ENCODE assay signal across 1 cellular context in genomic region chr10:22927661-22928403, GRCh38.
A peak's percentile ranks its signal among the peaks of the same experiment; 100 is the strongest.
TF ChIP-seq lines count a peak whose summit lies in the region.

Gene ARMC3 (plus strand): TSS chr10:22928053. CDS start chr10:22931997, 3,944 bp downstream.

TF ChIP-seq in H1, 55 proteins besides CTCF, POLR2A, EP300 and RAD21:
- TF ChIP-seq HDAC6 (IDR thresholded peaks at IDR 0.05; ENCODE audit: low read depth, low read length) (no peak), SIX5 (IDR thresholded peaks at IDR 0.05; ENCODE audit: low read depth, low read length) (no peak), KDM1A (IDR thresholded peaks at IDR 0.05; ENCODE audit: borderline replicate concordance, low read length) (peak; percentile 97), NRF1 (IDR thresholded peaks at IDR 0.05; ENCODE audit: low read depth, low read length) (peak; percentile 65), CEBPB (IDR thresholded peaks at IDR 0.05; ENCODE audit: low read depth, low read length) (peak; percentile 58; the same call in 1 of the 2 replicates), E2F6 (IDR thresholded peaks at IDR 0.05) (peak; percentile 51), SUZ12 (IDR thresholded peaks at IDR 0.05; ENCODE audit: low read length) (0 out of 2 replicates have a peak, but pooled peaks have one; percentile 38), TEAD4 (IDR thresholded peaks at IDR 0.05; ENCODE audit: low read depth, low read length) (no peak), ASH2L (IDR thresholded peaks at IDR 0.05; ENCODE audit: low read length) (peak; percentile 75), GABPA (IDR thresholded peaks at IDR 0.05; ENCODE audit: borderline replicate concordance, insufficient read depth, low read length) (no peak), RFX5 (IDR thresholded peaks at IDR 0.05; ENCODE audit: borderline replicate concordance, low read depth, low read length) (no peak), GTF2F1 (IDR thresholded peaks at IDR 0.05; ENCODE audit: borderline replicate concordance, low read depth, low read length) (no peak), SIN3A (conservative IDR thresholded peaks at IDR 0.05 in 1 of 2, IDR thresholded peaks at IDR 0.05 in 1 of 2; ENCODE audit: low read depth in 1 of 2, low read length in 2 of 2) (peak in 1 of 2 experiments; percentile 67; a peak in 1 of 4 replicates), RNF2 (IDR thresholded peaks at IDR 0.05; ENCODE audit: borderline replicate concordance, low read depth, low read length, missing control alignments, poor library complexity, severe bottlenecking) (no peak), YY1 (IDR thresholded peaks at IDR 0.05; ENCODE audit: low read depth, low read length) (no peak), KDM4A (IDR thresholded peaks at IDR 0.05; ENCODE audit: low read depth, low read length, severe bottlenecking) (peak; percentile 86), CREB1 (IDR thresholded peaks at IDR 0.05) (no peak), TCF12 (IDR thresholded peaks at IDR 0.05; ENCODE audit: low read depth, low read length) (no peak), SP1 (IDR thresholded peaks at IDR 0.05; ENCODE audit: low read depth, low read length) (no peak), USF2 (IDR thresholded peaks at IDR 0.05; ENCODE audit: low read length) (no peak), POLR2AphosphoS5 (IDR thresholded peaks at IDR 0.05; ENCODE audit: low read depth, low read length) (peak; percentile 33; the same call in 1 of the 2 replicates), ATF2 (IDR thresholded peaks at IDR 0.05; ENCODE audit: low read length) (no peak), EZH2 (IDR thresholded peaks at IDR 0.05; ENCODE audit: low read depth, low read length, severe bottlenecking) (peak; percentile 22), MAX (IDR thresholded peaks at IDR 0.05) (peak; percentile 81), CBX5 (IDR thresholded peaks at IDR 0.05; ENCODE audit: low read depth, low read length) (no peak), TAF1 (IDR thresholded peaks at IDR 0.05; ENCODE audit: low read depth, low read length) (peak; percentile 58), CBX8 (IDR thresholded peaks at IDR 0.05; ENCODE audit: borderline replicate concordance, low read depth, low read length) (no peak), HDAC2 (IDR thresholded peaks at IDR 0.05; ENCODE audit: borderline replicate concordance in 1 of 2, low read depth in 2 of 2, low read length in 2 of 2) (peak in 1 of 2 experiments; percentile 92; a peak in 1 of 4 replicates), SP2 (IDR thresholded peaks at IDR 0.05; ENCODE audit: low read length) (no peak), SAP30 (IDR thresholded peaks at IDR 0.05; ENCODE audit: insufficient read depth, insufficient replicate concordance, low read length) (peak; percentile 44), NANOG (IDR thresholded peaks at IDR 0.05; ENCODE audit: insufficient read depth, low read depth, low read length, poor library complexity, severe bottlenecking) (no peak)
